ENCODE assay signal across 1 cellular context in the genomic region with DNA sequence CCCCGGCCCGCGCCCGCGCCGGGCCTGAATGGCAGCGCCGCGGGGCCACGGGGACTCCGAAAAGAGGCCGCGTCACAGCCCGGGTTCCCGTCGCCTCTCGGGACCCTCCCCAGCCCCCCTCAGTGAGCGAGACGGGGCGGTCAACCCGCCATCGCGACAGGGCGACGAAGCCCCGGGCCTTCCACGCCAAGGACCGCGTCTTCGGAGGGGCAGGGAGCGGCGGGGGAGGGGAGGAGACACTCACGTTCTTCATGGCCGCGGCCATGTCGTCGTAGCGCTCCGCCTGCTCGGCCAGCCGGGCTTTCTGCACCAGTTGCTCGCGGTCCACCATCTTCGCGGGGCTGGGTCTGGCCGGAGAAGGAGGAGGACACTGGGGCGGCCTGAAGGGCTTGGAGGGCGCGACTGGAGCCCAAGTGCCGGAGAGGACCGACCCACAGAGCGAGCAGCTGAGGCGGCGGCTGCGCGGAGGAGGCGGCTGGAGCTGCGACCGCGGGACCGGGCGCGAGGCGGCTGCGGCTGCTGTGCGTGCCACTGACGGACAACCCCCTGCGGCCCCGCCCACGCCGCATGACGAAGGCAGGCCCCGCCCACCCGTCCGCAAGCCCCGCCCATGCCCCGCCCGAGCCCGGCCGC.
TF ChIP-seq lines count a peak whose summit lies in the region.

YWHAG (minus strand) TSS at position 514 of the 633 bp plus-strand sequence; CDS start at position 331, 183 bp downstream.

TF ChIP-seq in HEK293, 187 proteins besides CTCF, POLR2A, EP300 and RAD21 (continued from another document and continues in another):
- TF ChIP-seq HOXD13 (CRISPR knock-in tag; IDR thresholded peaks at IDR 0.05; ENCODE audit: borderline replicate concordance) = no peak
- TF ChIP-seq YY1 (tag by site-specific recombination; IDR thresholded peaks at IDR 0.05) = peak; percentile 81; the same call in 1 of the 2 replicates
- no peak for TF ChIP-seq ZNF146 (tag by site-specific recombination; IDR thresholded peaks at IDR 0.05)
- TF ChIP-seq ZSCAN16 (tag by site-specific recombination; IDR thresholded peaks at IDR 0.05) = no peak
- no peak for TF ChIP-seq ZNF23 (tag by site-specific recombination; IDR thresholded peaks at IDR 0.05; ENCODE audit: borderline replicate concordance)
- peak; percentile 60; the same call in 1 of the 2 replicates for TF ChIP-seq ZXDB (tag by site-specific recombination; IDR thresholded peaks at IDR 0.05)
- no peak for TF ChIP-seq ZNF521 (tag by site-specific recombination; IDR thresholded peaks at IDR 0.05)
- TF ChIP-seq ZNF239 (tag by site-specific recombination; IDR thresholded peaks at IDR 0.05) = no peak
- peak; percentile 55; the same call in 1 of the 2 replicates for TF ChIP-seq ZFHX2 (tag by site-specific recombination; conservative IDR thresholded peaks at IDR 0.05)
- no peak for TF ChIP-seq ZNF175 (tag by site-specific recombination; IDR thresholded peaks at IDR 0.05)
- TF ChIP-seq, protein P1, sequence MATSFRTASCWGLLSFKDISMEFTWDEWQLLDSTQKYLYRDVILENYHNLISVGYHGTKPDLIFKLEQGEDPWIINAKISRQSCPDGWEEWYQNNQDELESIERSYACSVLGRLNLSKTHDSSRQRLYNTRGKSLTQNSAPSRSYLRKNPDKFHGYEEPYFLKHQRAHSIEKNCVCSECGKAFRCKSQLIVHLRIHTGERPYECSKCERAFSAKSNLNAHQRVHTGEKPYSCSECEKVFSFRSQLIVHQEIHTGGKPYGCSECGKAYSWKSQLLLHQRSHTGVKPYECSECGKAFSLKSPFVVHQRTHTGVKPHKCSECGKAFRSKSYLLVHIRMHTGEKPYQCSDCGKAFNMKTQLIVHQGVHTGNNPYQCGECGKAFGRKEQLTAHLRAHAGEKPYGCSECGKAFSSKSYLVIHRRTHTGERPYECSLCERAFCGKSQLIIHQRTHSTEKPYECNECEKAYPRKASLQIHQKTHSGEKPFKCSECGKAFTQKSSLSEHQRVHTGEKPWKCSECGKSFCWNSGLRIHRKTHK (tag by site-specific recombination; IDR thresholded peaks at IDR 0.05) = no peak
- TF ChIP-seq ZBTB8A (tag by site-specific recombination; IDR thresholded peaks at IDR 0.05) = peak; percentile 52
- TF ChIP-seq FEZF1 (tag by site-specific recombination; IDR thresholded peaks at IDR 0.05) = no peak
- no peak for TF ChIP-seq ZNF19 (tag by site-specific recombination; IDR thresholded peaks at IDR 0.05; ENCODE audit: low read depth)
- no peak; the same call in 1 of the 2 replicates for TF ChIP-seq GLIS2 (tag by site-specific recombination; IDR thresholded peaks at IDR 0.05)
- TF ChIP-seq ZFP69B (tag by site-specific recombination; IDR thresholded peaks at IDR 0.05) = peak; percentile 53; the same call in 1 of the 2 replicates
- TF ChIP-seq SP3 (tag by site-specific recombination; IDR thresholded peaks at IDR 0.05) = no peak
- no peak for TF ChIP-seq MYNN (tag by site-specific recombination; IDR thresholded peaks at IDR 0.05; ENCODE audit: borderline replicate concordance)
- peak; percentile 44; the same call in 1 of the 2 replicates for TF ChIP-seq SCRT1 (tag by site-specific recombination; IDR thresholded peaks at IDR 0.05; ENCODE audit: borderline replicate concordance)
- TF ChIP-seq, protein P2, sequence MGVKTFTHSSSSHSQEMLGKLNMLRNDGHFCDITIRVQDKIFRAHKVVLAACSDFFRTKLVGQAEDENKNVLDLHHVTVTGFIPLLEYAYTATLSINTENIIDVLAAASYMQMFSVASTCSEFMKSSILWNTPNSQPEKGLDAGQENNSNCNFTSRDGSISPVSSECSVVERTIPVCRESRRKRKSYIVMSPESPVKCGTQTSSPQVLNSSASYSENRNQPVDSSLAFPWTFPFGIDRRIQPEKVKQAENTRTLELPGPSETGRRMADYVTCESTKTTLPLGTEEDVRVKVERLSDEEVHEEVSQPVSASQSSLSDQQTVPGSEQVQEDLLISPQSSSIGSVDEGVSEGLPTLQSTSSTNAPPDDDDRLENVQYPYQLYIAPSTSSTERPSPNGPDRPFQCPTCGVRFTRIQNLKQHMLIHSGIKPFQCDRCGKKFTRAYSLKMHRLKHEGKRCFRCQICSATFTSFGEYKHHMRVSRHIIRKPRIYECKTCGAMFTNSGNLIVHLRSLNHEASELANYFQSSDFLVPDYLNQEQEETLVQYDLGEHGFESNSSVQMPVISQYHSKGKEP (tag by site-specific recombination; IDR thresholded peaks at IDR 0.05) = no peak
- TF ChIP-seq ZNF501 (tag by site-specific recombination; IDR thresholded peaks at IDR 0.05) = peak; percentile 79; the same call in 1 of the 2 replicates
- no peak for TF ChIP-seq ZFP3 (tag by site-specific recombination; IDR thresholded peaks at IDR 0.05; ENCODE audit: low read depth)
- TF ChIP-seq ZNF514 (tag by site-specific recombination; IDR thresholded peaks at IDR 0.05) = no peak
- no peak for TF ChIP-seq ZBTB21 (tag by site-specific recombination; IDR thresholded peaks at IDR 0.05)
- TF ChIP-seq ZNF555 (tag by site-specific recombination; conservative IDR thresholded peaks at IDR 0.05) = no peak
- no peak for TF ChIP-seq ZNF585B (tag by site-specific recombination; IDR thresholded peaks at IDR 0.05)
- TF ChIP-seq ZNF354C (tag by site-specific recombination; IDR thresholded peaks at IDR 0.05; ENCODE audit: borderline replicate concordance, low read depth) = no peak
- TF ChIP-seq ZNF138 (tag by site-specific recombination; IDR thresholded peaks at IDR 0.05; ENCODE audit: borderline replicate concordance) = no peak
- no peak for TF ChIP-seq ZNF701 (tag by site-specific recombination; IDR thresholded peaks at IDR 0.05)
- TF ChIP-seq, protein P3, sequence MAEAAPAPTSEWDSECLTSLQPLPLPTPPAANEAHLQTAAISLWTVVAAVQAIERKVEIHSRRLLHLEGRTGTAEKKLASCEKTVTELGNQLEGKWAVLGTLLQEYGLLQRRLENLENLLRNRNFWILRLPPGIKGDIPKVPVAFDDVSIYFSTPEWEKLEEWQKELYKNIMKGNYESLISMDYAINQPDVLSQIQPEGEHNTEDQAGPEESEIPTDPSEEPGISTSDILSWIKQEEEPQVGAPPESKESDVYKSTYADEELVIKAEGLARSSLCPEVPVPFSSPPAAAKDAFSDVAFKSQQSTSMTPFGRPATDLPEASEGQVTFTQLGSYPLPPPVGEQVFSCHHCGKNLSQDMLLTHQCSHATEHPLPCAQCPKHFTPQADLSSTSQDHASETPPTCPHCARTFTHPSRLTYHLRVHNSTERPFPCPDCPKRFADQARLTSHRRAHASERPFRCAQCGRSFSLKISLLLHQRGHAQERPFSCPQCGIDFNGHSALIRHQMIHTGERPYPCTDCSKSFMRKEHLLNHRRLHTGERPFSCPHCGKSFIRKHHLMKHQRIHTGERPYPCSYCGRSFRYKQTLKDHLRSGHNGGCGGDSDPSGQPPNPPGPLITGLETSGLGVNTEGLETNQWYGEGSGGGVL (tag by site-specific recombination; IDR thresholded peaks at IDR 0.05) = no peak
- TF ChIP-seq, protein P4, sequence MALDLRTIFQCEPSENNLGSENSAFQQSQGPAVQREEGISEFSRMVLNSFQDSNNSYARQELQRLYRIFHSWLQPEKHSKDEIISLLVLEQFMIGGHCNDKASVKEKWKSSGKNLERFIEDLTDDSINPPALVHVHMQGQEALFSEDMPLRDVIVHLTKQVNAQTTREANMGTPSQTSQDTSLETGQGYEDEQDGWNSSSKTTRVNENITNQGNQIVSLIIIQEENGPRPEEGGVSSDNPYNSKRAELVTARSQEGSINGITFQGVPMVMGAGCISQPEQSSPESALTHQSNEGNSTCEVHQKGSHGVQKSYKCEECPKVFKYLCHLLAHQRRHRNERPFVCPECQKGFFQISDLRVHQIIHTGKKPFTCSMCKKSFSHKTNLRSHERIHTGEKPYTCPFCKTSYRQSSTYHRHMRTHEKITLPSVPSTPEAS (tag by site-specific recombination; IDR thresholded peaks at IDR 0.05) = no peak
- no peak for TF ChIP-seq ZNF404 (tag by site-specific recombination; IDR thresholded peaks at IDR 0.05)
- no peak for TF ChIP-seq ZNF529 (tag by site-specific recombination; IDR thresholded peaks at IDR 0.05; ENCODE audit: insufficient replicate concordance)
- TF ChIP-seq ZNF707 (tag by site-specific recombination; IDR thresholded peaks at IDR 0.05) = no peak
- no peak for TF ChIP-seq SETDB1 (IDR thresholded peaks at IDR 0.05; ENCODE audit: insufficient read length, low read length)
- TF ChIP-seq ZNF677 (tag by site-specific recombination; IDR thresholded peaks at IDR 0.05) = no peak
- TF ChIP-seq ZSCAN30 (tag by site-specific recombination; IDR thresholded peaks at IDR 0.05) = 0 out of 2 replicates have a peak, but pooled peaks have one; percentile 44
- no peak; the same call in 1 of the 2 replicates for TF ChIP-seq KLF8 (tag by site-specific recombination; IDR thresholded peaks at IDR 0.05)
- 0 out of 2 replicates have a peak, but pooled peaks have one; percentile 22 for TF ChIP-seq KLF10 (tag by site-specific recombination; IDR thresholded peaks at IDR 0.05)
- no peak for TF ChIP-seq MZF1 (tag by site-specific recombination; IDR thresholded peaks at IDR 0.05; ENCODE audit: borderline replicate concordance)
- TF ChIP-seq, protein P5, sequence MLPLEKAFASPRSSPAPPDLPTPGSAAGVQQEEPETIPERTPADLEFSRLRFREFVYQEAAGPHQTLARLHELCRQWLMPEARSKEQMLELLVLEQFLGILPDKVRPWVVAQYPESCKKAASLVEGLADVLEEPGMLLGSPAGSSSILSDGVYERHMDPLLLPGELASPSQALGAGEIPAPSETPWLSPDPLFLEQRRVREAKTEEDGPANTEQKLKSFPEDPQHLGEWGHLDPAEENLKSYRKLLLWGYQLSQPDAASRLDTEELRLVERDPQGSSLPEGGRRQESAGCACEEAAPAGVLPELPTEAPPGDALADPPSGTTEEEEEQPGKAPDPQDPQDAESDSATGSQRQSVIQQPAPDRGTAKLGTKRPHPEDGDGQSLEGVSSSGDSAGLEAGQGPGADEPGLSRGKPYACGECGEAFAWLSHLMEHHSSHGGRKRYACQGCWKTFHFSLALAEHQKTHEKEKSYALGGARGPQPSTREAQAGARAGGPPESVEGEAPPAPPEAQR (tag by site-specific recombination; IDR thresholded peaks at IDR 0.05) = no peak; the same call in 1 of the 2 replicates
- no peak for TF ChIP-seq ZNF184 (tag by site-specific recombination; IDR thresholded peaks at IDR 0.05)
- TF ChIP-seq ZFP41 (tag by site-specific recombination; IDR thresholded peaks at IDR 0.05; ENCODE audit: borderline replicate concordance) = no peak
- TF ChIP-seq RBAK (tag by site-specific recombination; IDR thresholded peaks at IDR 0.05) = no peak
- no peak for TF ChIP-seq GFI1B (tag by site-specific recombination; IDR thresholded peaks at IDR 0.05)
- no peak for TF ChIP-seq ZNF777 (tag by site-specific recombination; IDR thresholded peaks at IDR 0.05; ENCODE audit: borderline replicate concordance)
- no peak for TF ChIP-seq TCF7L2 (IDR thresholded peaks at IDR 0.05; ENCODE audit: borderline replicate concordance, low read depth, low read length)
- TF ChIP-seq ZNF600 (tag by site-specific recombination; IDR thresholded peaks at IDR 0.05) = peak; percentile 67; the same call in 1 of the 2 replicates
- no peak; the same call in 1 of the 2 replicates for TF ChIP-seq ZNF121 (tag by site-specific recombination; IDR thresholded peaks at IDR 0.05)
- no peak for TF ChIP-seq ZNF449 (tag by site-specific recombination; IDR thresholded peaks at IDR 0.05)
- no peak for TF ChIP-seq ZNF560 (tag by site-specific recombination; IDR thresholded peaks at IDR 0.05; ENCODE audit: borderline replicate concordance)
- no peak; the same call in 1 of the 2 replicates for TF ChIP-seq PATZ1 (tag by site-specific recombination; IDR thresholded peaks at IDR 0.05)
- no peak for TF ChIP-seq PRDM1 (tag by site-specific recombination; IDR thresholded peaks at IDR 0.05)
- TF ChIP-seq ZNF132 (tag by site-specific recombination; IDR thresholded peaks at IDR 0.05; ENCODE audit: borderline replicate concordance) = no peak
- no peak for TF ChIP-seq HOXA7 (CRISPR knock-in tag; IDR thresholded peaks at IDR 0.05; ENCODE audit: borderline replicate concordance)
- TF ChIP-seq ZNF473 (tag by site-specific recombination; IDR thresholded peaks at IDR 0.05) = no peak
- no peak for TF ChIP-seq GLI2 (tag by site-specific recombination; IDR thresholded peaks at IDR 0.05; ENCODE audit: borderline replicate concordance, low read depth)
- no peak for TF ChIP-seq ELK4 (IDR thresholded peaks at IDR 0.05; ENCODE audit: borderline replicate concordance, low read depth, low read length)
- TF ChIP-seq ZNF654 (tag by site-specific recombination; IDR thresholded peaks at IDR 0.05; ENCODE audit: low read depth) = no peak
